36 cellular contexts compared by ENCODE assay signal in genomic region chr19:45361608-45362007, GRCh38. TPM values are rescaled to one million over a fixed set of nuclear protein-coding genes. Genes with fewer than 3 reads are reported as not detected.
"Had no signal": no experiment of that assay in that cellular context is flagged by ENCODE, and none has a peak within 500 bp of the region (broad histone marks: within the 10 kb centered on the region; RNA-seq: fewer than 3 reads in every experiment).

No MANE protein-coding gene starts in this region.

- H3K4me3 ChIP-seq: adrenal gland, body of pancreas, breast epithelium, SJSA1 had no signal

- H3K4me3 Mint-ChIP-seq: activated B cell treated with CpG ODN at 0.5 μM for 24 hours; activated CD4-positive, alpha-beta memory T cell treated with anti-CD3 and anti-CD28 coated beads for 36 hours; activated naive CD4-positive, alpha-beta T cell treated with anti-CD3 and anti-CD28 coated beads for 36 hours; activated T-cell treated with anti-CD3 and anti-CD28 coated beads, Interleukin-2, amount 50 U/mL, for 4 hours; activated T-helper 1 cell treated with anti-CD3 and anti-CD28 coated beads, Interleukin-12 subunit alpha, Interleukin-12 subunit beta, Interleukin-2, Interleukin-4 antibody, amounts not matched to agents 30 ng/mL and 10 ng/mL and 1 ng/mL, durations not matched to agents 14 hours and 24 hours and 36 hours; T-helper 1 cell treated with Interleukin-12 subunit alpha and Interleukin-12 subunit beta and Interleukin-4 antibody, amounts not matched to agents 30 μg/mL and 1 μg/mL, for 36 hours; T-helper 2 cell treated with Interferon-gamma antibody and Interleukin-4, amounts not matched to agents 5 μg/mL and 100 μg/mL, for 36 hours had no signal

- H3K9ac ChIP-seq: SK-N-SH had no signal

- H3K27me3 ChIP-seq: adrenal gland, body of pancreas, breast epithelium, SJSA1 had no signal

- ATAC-seq: activated naive CD4-positive, alpha-beta T cell treated with anti-CD3 and anti-CD28 coated beads, Interleukin-2, amount 50 U/mL, for 72 hours; activated T-cell treated with anti-CD3 and anti-CD28 coated beads, Interleukin-2, amount 50 U/mL, for 4 hours; body of pancreas; Panc1 had no signal

- H3K36me3 ChIP-seq: breast epithelium had no signal

- H3K4me2 ChIP-seq: SK-N-SH had no signal

- DNase-seq: activated B cell treated with CpG ODN at 0.5 μM for 24 hours; activated CD4-positive, alpha-beta memory T cell treated with anti-CD3 and anti-CD28 coated beads for 36 hours; activated CD4-positive, alpha-beta T cell treated with anti-CD3 and anti-CD28 coated beads for 4 hours; activated CD4-positive, alpha-beta T cell treated with anti-CD3 and anti-CD28 coated beads, Interleukin-2, amount 50 U/mL, for 1 hour; activated CD4-positive, CD25-positive, alpha-beta regulatory T cell treated with anti-CD3 and anti-CD28 coated beads, Interleukin-2, amount 50 U/mL, for 72 hours; activated CD8-positive, alpha-beta memory T cell treated with anti-CD3 and anti-CD28 coated beads, Interleukin-2, amount 50 U/mL, for 4 hours; activated gamma-delta T cell treated with Interleukin-2 at 50 U/mL for 16 hours; activated naive CD4-positive, alpha-beta T cell treated with anti-CD3 and anti-CD28 coated beads for 36 hours; activated T-cell treated with anti-CD3 and anti-CD28 coated beads for 4 hours; activated T-cell treated with anti-CD3 and anti-CD28 coated beads, Interleukin-2, amount 50 U/mL, for 4 hours; adrenal gland; body of pancreas; cerebellar nuclear complex; Karpas-422; KBM-7; NCI-H1105; NCI-H1417 treated with DMSO at 0.1 percent for 48 hours; NCI-H1694; NCI-H1930; NCI-H2081 treated with DMSO at 0.1 percent for 48 hours; NCI-H226; NCI-H524 treated with DMSO at 0.1 percent for 48 hours; SHP77 treated with DMSO at 0.1 percent for 48 hours; SK-N-SH had no signal

- H3K27me3 Mint-ChIP-seq: activated B cell treated with CpG ODN at 0.5 μM for 24 hours; activated CD4-positive, alpha-beta memory T cell treated with anti-CD3 and anti-CD28 coated beads for 36 hours had no signal

- H3K27ac Mint-ChIP-seq: activated B cell treated with CpG ODN at 0.5 μM for 24 hours; activated CD4-positive, alpha-beta memory T cell treated with anti-CD3 and anti-CD28 coated beads for 36 hours; activated naive CD4-positive, alpha-beta T cell treated with anti-CD3 and anti-CD28 coated beads for 36 hours; activated naive CD4-positive, alpha-beta T cell treated with anti-CD3 and anti-CD28 coated beads, Interleukin-2, amount 50 U/mL, for 72 hours; activated T-helper 1 cell treated with anti-CD3 and anti-CD28 coated beads, Interleukin-12 subunit alpha, Interleukin-12 subunit beta, Interleukin-2, Interleukin-4 antibody, amounts not matched to agents 30 ng/mL and 10 ng/mL and 1 ng/mL, durations not matched to agents 14 hours and 24 hours and 36 hours; T-helper 1 cell treated with Interleukin-12 subunit alpha and Interleukin-12 subunit beta and Interleukin-4 antibody, amounts not matched to agents 30 μg/mL and 1 μg/mL, for 36 hours; T-helper 2 cell treated with Interferon-gamma antibody and Interleukin-4, amounts not matched to agents 5 μg/mL and 100 μg/mL, for 36 hours had no signal

- H3K27ac ChIP-seq: adrenal gland, body of pancreas, breast epithelium, SJSA1, VCaP had no signal

- H3K9me2 ChIP-seq: SK-N-SH had no signal

- H3K4me1 ChIP-seq: adrenal gland, body of pancreas, breast epithelium, SJSA1 had no signal

- H3K4me1 Mint-ChIP-seq: activated B cell treated with CpG ODN at 0.5 μM for 24 hours had no signal

- H3K9me3 Mint-ChIP-seq: activated B cell treated with CpG ODN at 0.5 μM for 24 hours; activated CD4-positive, alpha-beta memory T cell treated with anti-CD3 and anti-CD28 coated beads for 36 hours; activated naive CD4-positive, alpha-beta T cell treated with anti-CD3 and anti-CD28 coated beads for 36 hours; activated naive CD4-positive, alpha-beta T cell treated with anti-CD3 and anti-CD28 coated beads, Interleukin-2, amount 50 U/mL, for 72 hours; activated T-cell treated with anti-CD3 and anti-CD28 coated beads, Interleukin-2, amount 50 U/mL, for 4 hours; activated T-helper 1 cell treated with anti-CD3 and anti-CD28 coated beads, Interleukin-12 subunit alpha, Interleukin-12 subunit beta, Interleukin-2, Interleukin-4 antibody, amounts not matched to agents 30 ng/mL and 10 ng/mL and 1 ng/mL, durations not matched to agents 14 hours and 24 hours and 36 hours; T-helper 1 cell treated with Interleukin-12 subunit alpha and Interleukin-12 subunit beta and Interleukin-4 antibody, amounts not matched to agents 30 μg/mL and 1 μg/mL, for 36 hours; T-helper 2 cell treated with Interferon-gamma antibody and Interleukin-4, amounts not matched to agents 5 μg/mL and 100 μg/mL, for 36 hours had no signal

- H3K9me3 ChIP-seq: adrenal gland, body of pancreas, breast epithelium, SJSA1, SK-N-SH had no signal

RNA-seq across cellular contexts. Expression of gene KLC3, which starts 21.1 kb away (rescaled TPM):
- total RNA-seq: activated B cell treated with CpG ODN at 0.5 μM for 24 hours; activated CD4-positive, alpha-beta memory T cell treated with anti-CD3 and anti-CD28 coated beads for 36 hours; activated naive CD4-positive, alpha-beta T cell treated with anti-CD3 and anti-CD28 coated beads for 36 hours; activated T-cell treated with anti-CD3 and anti-CD28 coated beads, Interleukin-2, amount 50 U/mL, for 4 hours; activated T-helper 1 cell treated with anti-CD3 and anti-CD28 coated beads, Interleukin-12 subunit alpha, Interleukin-12 subunit beta, Interleukin-2, Interleukin-4 antibody, amounts not matched to agents 30 ng/mL and 10 ng/mL and 1 ng/mL, durations not matched to agents 14 hours and 24 hours and 36 hours; cardiac septum had no signal

RNA-seq across cellular contexts. Expression of gene CKM, which starts 38.9 kb away (rescaled TPM):
- total RNA-seq: activated B cell treated with CpG ODN at 0.5 μM for 24 hours; activated CD4-positive, alpha-beta memory T cell treated with anti-CD3 and anti-CD28 coated beads for 36 hours; activated naive CD4-positive, alpha-beta T cell treated with anti-CD3 and anti-CD28 coated beads for 36 hours; activated naive CD4-positive, alpha-beta T cell treated with anti-CD3 and anti-CD28 coated beads, Interleukin-2, amount 50 U/mL, for 72 hours; activated T-cell treated with anti-CD3 and anti-CD28 coated beads, Interleukin-2, amount 50 U/mL, for 4 hours; activated T-helper 1 cell treated with anti-CD3 and anti-CD28 coated beads, Interleukin-12 subunit alpha, Interleukin-12 subunit beta, Interleukin-2, Interleukin-4 antibody, amounts not matched to agents 30 ng/mL and 10 ng/mL and 1 ng/mL, durations not matched to agents 14 hours and 24 hours and 36 hours; astrocyte; body of pancreas; breast epithelium; MCF 10A; NCI-H460; SJSA1 had no signal
